10 cellular contexts compared by ENCODE assay signal in the genomic region with DNA sequence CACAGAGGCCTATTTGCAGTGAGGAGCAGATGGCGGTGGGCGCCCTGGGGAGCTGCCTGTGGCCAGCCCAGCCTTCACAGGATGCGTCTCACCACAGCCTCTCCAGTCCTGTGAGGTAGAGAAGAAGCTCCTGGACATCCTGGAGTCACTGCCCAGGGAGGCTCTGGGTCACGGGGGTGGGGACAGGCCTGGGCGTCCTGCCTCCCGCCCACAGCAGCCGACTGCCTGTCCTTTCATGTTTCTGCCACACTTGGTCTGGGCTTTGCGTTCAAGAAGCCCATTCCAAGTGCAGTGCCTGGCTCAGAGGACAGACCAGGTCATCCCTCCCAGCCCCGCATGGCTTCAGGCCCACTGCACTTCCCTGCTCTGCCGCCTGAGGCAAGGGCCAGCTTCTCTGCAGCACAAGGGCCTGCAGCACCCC. TPM values are rescaled to one million over a fixed set of nuclear protein-coding genes. Genes with fewer than 3 reads are reported as not detected.
DNase-seq lines count a peak whose midpoint lies in the region; ATAC-seq and TF ChIP-seq lines count a peak whose summit lies in the region.
"Not testable (repeated sequence)": the region's sequence is repeated elsewhere in the genome, so short reads cannot be mapped to it uniquely, and the experiment has no call there.
"Had no signal": no experiment of that assay in that cellular context is flagged by ENCODE, and none has a peak within 500 bp of the region (broad histone marks: within the 10 kb centered on the region; RNA-seq: fewer than 3 reads in every experiment).

No MANE protein-coding gene starts in this region.

- POLR2A ChIA-PET in HEK293 (lab: Yijun Ruan, JAX); WTC11 (lab: Charles Lee): not testable (repeated sequence)

- not testable (repeated sequence) for TF ChIP-seq CTCF in BE2C (IDR thresholded peaks at IDR 0.05; ENCODE audit: low read depth, low read length); HEK293 (tag by site-specific recombination; IDR thresholded peaks at IDR 0.05); WTC11 (IDR thresholded peaks at IDR 0.05); testis (IDR thresholded peaks at IDR 0.05)

- not testable (repeated sequence) for H3K27me3 ChIP-seq in BE2C, testis

- not testable (repeated sequence) for H3K4me1 Mint-ChIP-seq in WTC11

- H3K4me1 ChIP-seq in BE2C; HEK293 (ENCODE audit: control insufficient read depth, insufficient read depth, low read length); testis: not testable (repeated sequence)

- TF ChIP-seq POLR2A in testis (IDR thresholded peaks at IDR 0.05): not testable (repeated sequence)

- H3K27ac ChIP-seq in HEK293 (ENCODE audit: extremely low read depth, low read depth, low read length); testis: not testable (repeated sequence)

- peak; percentile 77 for ATAC-seq in WTC11
- ATAC-seq in Right ventricle myocardium superior (ENCODE audit: poor library complexity): peak; percentile 73
- not testable (repeated sequence) for ATAC-seq in left lobe of liver

- not testable (repeated sequence) for H3K36me3 Mint-ChIP-seq in WTC11

- not testable (repeated sequence) for H3K27me3 Mint-ChIP-seq in WTC11 (ENCODE audit: low read depth)

- H3K9me3 ChIP-seq in BE2C; HEK293 (ENCODE audit: control insufficient read depth, insufficient read depth, low read depth, low read length); testis: not testable (repeated sequence)

- H3K36me3 ChIP-seq in BE2C; HEK293 (ENCODE audit: control insufficient read depth in 2 of 2, insufficient read depth in 1 of 2, low read length in 2 of 2); testis (ENCODE audit: low read depth, missing control alignments): not testable (repeated sequence)

- H3K9me3 Mint-ChIP-seq in WTC11: not testable (repeated sequence)

- not testable (repeated sequence) for H3K4me3 ChIP-seq in BE2C (ENCODE audit: low read depth, low read length); HEK293 (ENCODE audit: low read depth, low read length); testis

- CTCF ChIA-PET in HEK293 (lab: Yijun Ruan, JAX): not testable (repeated sequence)
- CTCF ChIA-PET in WTC11 (lab: Charles Lee): interaction anchor here (0.5 to 0.6 kb wide), 2 partner anchors 36 to 151 kb away, joined by 3 read pairs; no protein-coding TSS in a partner anchor

- intact Hi-C loops in Right ventricle myocardium superior (cut with DNase I); posterior cingulate gyrus (cut with DNase I); testis (cut with DNase I; ENCODE audit: low total_unique reads): not testable (repeated sequence)

- peak; percentile 40 for DNase-seq in BE2C
- peak; percentile 26 for DNase-seq in WTC11 (ENCODE audit: low spot score)
- DNase-seq in cerebellum (ENCODE audit: low spot score): peak; percentile 56
- peak; percentile 72 for DNase-seq in Right ventricle myocardium superior
- peak; percentile 46 for DNase-seq in left lobe of liver (ENCODE audit: low spot score)
- DNase-seq in posterior cingulate gyrus: peak in 6 of 10 donors; percentile 14 to 93 (median 84)
- DNase-seq in testis: peak; percentile 10

- H3K4me3 Mint-ChIP-seq in WTC11: not testable (repeated sequence)

- 78 to 80% methylated on average over 4 to 10 of the region's 10 CpGs for WGBS in testis, 2 donors

- not testable (repeated sequence) for H3K27ac Mint-ChIP-seq in WTC11

TF ChIP-seq in HEK293, 187 proteins besides CTCF, POLR2A, EP300 and RAD21:
- TF ChIP-seq EGR2 (tag by site-specific recombination; IDR thresholded peaks at IDR 0.05; ENCODE audit: low read depth) (peak; percentile 38; the same call in 1 of the 2 replicates), ZIC2 (tag by site-specific recombination; IDR thresholded peaks at IDR 0.05) (peak; percentile 64), ZFHX2 (tag by site-specific recombination; conservative IDR thresholded peaks at IDR 0.05) (peak; percentile 23; the same call in 1 of the 2 replicates)

RNA-seq across cellular contexts. Expression of gene ZDHHC11, which starts 12.3 kb away (rescaled TPM):
- 29.7 TPM for polyA plus RNA-seq in BE2C (2012; ENCODE audit: insufficient read depth, insufficient read length, low read depth)
- total RNA-seq in WTC11 (2021) (21.4 to 37.5 TPM (median 37.3 TPM) in 3 replicates), cerebellum (11.6 TPM), Right ventricle myocardium superior (55.6 TPM), left lobe of liver (19.1 TPM), testis (10 to 100 TPM; 37.2 to 39.7 TPM)
- polyA plus RNA-seq in testis (ENCODE audit: insufficient read depth, low read depth, low replicate concordance): 22.9 TPM

RNA-seq across cellular contexts. Expression of gene ZDHHC11B, which starts 53.9 kb away (rescaled TPM):
- polyA plus RNA-seq in BE2C (2012; ENCODE audit: insufficient read depth, insufficient read length, low read depth): 21.0 TPM
- total RNA-seq in WTC11 (2021) (2.3 to 4.4 TPM (median 3.1 TPM) in 3 replicates), cerebellum (7.3 TPM), Right ventricle myocardium superior (18.8 TPM), left lobe of liver (6.1 TPM), testis (1 to 10 TPM; 3.0 to 9.0 TPM)
- 4.6 TPM for polyA plus RNA-seq in testis (ENCODE audit: insufficient read depth, low read depth, low replicate concordance)
- total RNA-seq: GM23248; T-helper 1 cell treated with Interleukin-12 subunit alpha and Interleukin-12 subunit beta and Interleukin-4 antibody, amounts not matched to agents 30 ng/mL and 1 ng/mL, for 36 hours had no signal
- polyA plus RNA-seq: GM23248 had no signal

RNA-seq across cellular contexts. Expression of gene BRD9, which starts 54.2 kb away (rescaled TPM):
- 80.4 TPM for polyA plus RNA-seq in BE2C (2012; ENCODE audit: insufficient read depth, insufficient read length, low read depth)
- total RNA-seq in WTC11 (2021) (50.5 to 55.6 TPM (median 50.9 TPM) in 3 replicates), cerebellum (44.2 TPM), Right ventricle myocardium superior (28.0 TPM), left lobe of liver (19.0 TPM), testis (100 to 1,000 TPM in 1 of 2 donors, 10 to 100 TPM in 1; 68.6 to 101 TPM)
- polyA plus RNA-seq in testis (ENCODE audit: insufficient read depth, low read depth, low replicate concordance): 51.5 TPM

RNA-seq across cellular contexts. Expression of gene TRIP13, which starts 54.2 kb away (rescaled TPM):
- 8.8 TPM for polyA plus RNA-seq in BE2C (2012; ENCODE audit: insufficient read depth, insufficient read length, low read depth)
- total RNA-seq in WTC11 (2021) (31.4 to 35.0 TPM (median 33.7 TPM) in 3 replicates), cerebellum (7.0 TPM), Right ventricle myocardium superior (0.48 TPM), left lobe of liver (1.0 TPM), testis (10 to 100 TPM; 34.3 to 49.1 TPM)
- 71.6 TPM for polyA plus RNA-seq in testis (ENCODE audit: insufficient read depth, low read depth, low replicate concordance)

Comparison
In these comparisons a context has a peak if more than half of its experiments do, and no peak if none do; other contexts are left out.
1. DNase-seq: peak in every context shown above with its lines; median percentile 84 in posterior cingulate gyrus; 72 in Right ventricle myocardium superior; 56 in cerebellum; 46 in left lobe of liver; 40 in BE2C; 26 in WTC11; 10 in testis.